ENCODE assay signal across 23 cellular contexts in genomic region chr12:30015661-30016060, GRCh38.
DNase-seq lines count a peak whose midpoint lies in the region; ATAC-seq, FAIRE-seq and TF ChIP-seq lines count a peak whose summit lies in the region.
"Had no signal": no experiment of that assay in that cellular context is flagged by ENCODE, and none has a peak within 500 bp of the region (broad histone marks: within the 10 kb centered on the region; RNA-seq: fewer than 3 reads in every experiment).

No MANE protein-coding gene starts in this region.

- H3K4me3 ChIP-seq in astrocyte (ENCODE audit: insufficient read depth, low read depth, low read length), result no peak overlapping the region
- H3K4me3 ChIP-seq: HAP-1, Peyer's patch had no signal

- no peak overlapping the region for H3K9ac ChIP-seq in astrocyte (ENCODE audit: low read length)

- no peak overlapping the region for H2AFZ ChIP-seq in astrocyte (ENCODE audit: low read depth, low read length)

- H3K27ac ChIP-seq in astrocyte (ENCODE audit: low read depth, low read length) (no peak overlapping the region), foreskin keratinocyte (no peak overlapping the region)
- H3K27ac ChIP-seq: C4-2B, Peyer's patch had no signal

- H3K79me2 ChIP-seq in astrocyte (ENCODE audit: insufficient read depth, low read length), result no peaks in the 10 kb centered on the region

- peak; percentile 17 for FAIRE-seq in astrocyte (lab: Jason Lieb, UNC)

- H3K4me1 ChIP-seq in astrocyte (ENCODE audit: insufficient read depth, low read length), result peaks cover 3% of the 10 kb centered on the region
- H3K4me1 ChIP-seq in foreskin keratinocyte, result no peaks in the 10 kb centered on the region
- H3K4me1 ChIP-seq: Peyer's patch had no signal

- H3K4me3 Mint-ChIP-seq in astrocyte (ENCODE audit: unreplicated experiment), result no peak overlapping the region
- H3K4me3 Mint-ChIP-seq in nephron, result no peak overlapping the region
- H3K4me3 Mint-ChIP-seq: CD8-positive, alpha-beta memory T cell had no signal

- ATAC-seq in foreskin keratinocyte (peak; percentile 59), GM21423 (IDR thresholded peaks at IDR 0.05; ENCODE audit: unreplicated experiment) (no peak), HG03175 (IDR thresholded peaks at IDR 0.05; ENCODE audit: unreplicated experiment) (no peak)
- ATAC-seq: Right ventricle myocardium inferior had no signal

- H3K36me3 ChIP-seq in astrocyte (ENCODE audit: insufficient read depth, low read length), result no peaks in the 10 kb centered on the region
- H3K36me3 ChIP-seq: HAP-1, Peyer's patch had no signal

- peaks cover 20% of the 10 kb centered on the region for H3K4me1 Mint-ChIP-seq in astrocyte (ENCODE audit: low read depth, unreplicated experiment)
- peaks cover 59% of the 10 kb centered on the region for H3K4me1 Mint-ChIP-seq in nephron
- H3K4me1 Mint-ChIP-seq: CD8-positive, alpha-beta memory T cell had no signal

- H3K36me3 Mint-ChIP-seq in astrocyte (ENCODE audit: low read depth, unreplicated experiment) (no peaks in the 10 kb centered on the region), nephron (ENCODE audit: low read depth) (no peaks in the 10 kb centered on the region)
- H3K36me3 Mint-ChIP-seq: CD8-positive, alpha-beta memory T cell had no signal

- no peaks in the 10 kb centered on the region for H4K20me1 ChIP-seq in astrocyte (ENCODE audit: insufficient read depth, low read length)

- H3K27me3 Mint-ChIP-seq in astrocyte (ENCODE audit: low read depth, unreplicated experiment), result no peaks in the 10 kb centered on the region
- H3K27me3 Mint-ChIP-seq in nephron (ENCODE audit: low read depth), result no peaks in the 10 kb centered on the region

- no peak overlapping the region for H3K4me2 ChIP-seq in astrocyte (ENCODE audit: low read length)

- no peaks in the 10 kb centered on the region for H3K27me3 ChIP-seq in astrocyte (ENCODE audit: insufficient read depth, low read length)
- H3K27me3 ChIP-seq in foreskin keratinocyte, result no peaks in the 10 kb centered on the region
- H3K27me3 ChIP-seq: Peyer's patch had no signal

- H3K27ac Mint-ChIP-seq in astrocyte (ENCODE audit: unreplicated experiment), result no peak overlapping the region
- H3K27ac Mint-ChIP-seq in nephron, result peak overlapping the region in 2 of 3 experiments; percentile 6 to 16
- H3K27ac Mint-ChIP-seq: CD8-positive, alpha-beta memory T cell had no signal

- H3K9me3 Mint-ChIP-seq in astrocyte (ENCODE audit: unreplicated experiment) (no peaks in the 10 kb centered on the region), nephron (peaks cover 2% of the 10 kb centered on the region)

- peak; percentile 13 for DNase-seq in ELF-1 (ENCODE audit: low read depth, low spot score)
- DNase-seq in astrocyte (ENCODE audit: low read depth), result no peak
- peak; percentile 9 to 37 for DNase-seq in foreskin keratinocyte
- no peak for DNase-seq in NAMALWA (ENCODE audit: low spot score)
- no peak for DNase-seq in RPMI8226
- DNase-seq: Calu3; CD8-positive, alpha-beta memory T cell; DMS53; GF-D8; KBM-7; MM.1S; NCI-H1092; NCI-H1436; NCI-H187 treated with DMSO at 0.1 percent for 48 hours; NCI-H345; NCI-H774; Peyer's patch had no signal

- TF ChIP-seq CTCF in astrocyte (IDR thresholded peaks at IDR 0.05; ENCODE audit: insufficient read depth, low read depth, low read length), result no peak
- no peak for TF ChIP-seq CTCF in foreskin keratinocyte (conservative IDR thresholded peaks at IDR 0.05)
- TF ChIP-seq CTCF in nephron (IDR thresholded peaks at IDR 0.05; ENCODE audit: unreplicated experiment in 3 of 3), result no peak

- H3K9me3 ChIP-seq in astrocyte (ENCODE audit: insufficient read depth, low read depth, low read length), result no peaks in the 10 kb centered on the region
- H3K9me3 ChIP-seq: HAP-1, Peyer's patch had no signal

Comparison
In these comparisons a context has a peak if more than half of its experiments do, and no peak if none do; other contexts are left out.
1. DNase-seq: peak in ELF-1 (single experiment) and foreskin keratinocyte (2 of 2); none in astrocyte (single experiment), NAMALWA (single experiment) and RPMI8226 (single experiment).